ENCODE assay signal across 8 cellular contexts in the genomic region with DNA sequence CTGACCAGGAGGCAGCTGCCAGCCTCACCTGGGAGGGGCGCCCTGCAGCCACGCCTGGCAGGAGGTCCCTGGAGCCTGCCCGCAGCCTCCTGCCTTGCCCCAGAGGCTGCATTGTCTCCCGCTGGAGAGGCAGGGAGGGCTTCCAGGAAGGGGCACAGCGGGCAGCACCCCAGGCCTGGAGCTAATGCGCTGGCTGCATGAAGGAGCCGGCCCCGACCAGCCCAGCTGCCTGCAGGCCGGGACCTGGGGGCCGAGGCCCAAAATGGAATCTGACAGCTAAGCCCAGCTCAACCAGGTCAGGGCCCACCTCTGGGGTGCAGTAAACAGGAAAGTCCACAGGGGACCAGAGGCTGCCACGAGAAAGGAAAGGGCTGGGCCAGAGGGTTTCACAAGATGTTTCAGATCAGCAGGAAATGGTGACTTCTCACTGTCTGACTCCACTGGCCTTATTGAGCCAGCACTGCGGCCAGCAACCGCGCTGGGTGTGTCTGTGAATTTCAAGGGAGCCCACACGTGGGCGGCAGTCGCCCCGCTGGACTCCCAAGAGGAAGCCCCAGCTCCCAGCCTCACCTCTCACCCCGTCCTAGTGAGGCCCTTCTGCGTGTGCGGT. TPM values are rescaled to one million over a fixed set of nuclear protein-coding genes. Genes with fewer than 3 reads are reported as not detected.
DNase-seq lines count a peak whose midpoint lies in the region; ATAC-seq and TF ChIP-seq lines count a peak whose summit lies in the region.

No MANE protein-coding gene starts in this region.

- H3K4me1 ChIP-seq in mammary epithelial cell (ENCODE audit: insufficient read depth, low read length), result peaks cover 20% of the 10 kb centered on the region

- intact Hi-C loops in mammary epithelial cell (cut with micrococcal nuclease), result loop anchor here (2.0 kb wide), 1 partner anchor 18 kb away; a partner anchor contains a TSS

- in situ Hi-C loops in mammary epithelial cell (cut with MboI; ENCODE audit: low sequenced_read_pairs in 2 of 2), result loop anchor here in 1 of 2 donors (5.0 kb wide), 1 partner anchor 53 kb away; no protein-coding TSS in a partner anchor

- H3K79me2 ChIP-seq in mammary epithelial cell (ENCODE audit: insufficient read depth, low read length), result no peaks in the 10 kb centered on the region

- no peak overlapping the region for H2AFZ ChIP-seq in mammary epithelial cell (ENCODE audit: low read depth, low read length)

- H3K4me3 ChIP-seq in mammary epithelial cell (replicated peaks in 1 of 3; ENCODE audit: insufficient read depth in 1 of 3, low read depth in 2 of 3, low read length in 3 of 3), result no peak overlapping the region

- H4K20me1 ChIP-seq in mammary epithelial cell (ENCODE audit: insufficient read depth, low read length), result no peaks in the 10 kb centered on the region

- no peak overlapping the region for H3K4me2 ChIP-seq in mammary epithelial cell (ENCODE audit: insufficient read depth, low read depth, low read length)

- H3K27ac ChIP-seq in mammary epithelial cell (ENCODE audit: insufficient read depth, low read depth, low read length), result no peak overlapping the region

- peak; percentile 74 for ATAC-seq in HG03108 (IDR thresholded peaks at IDR 0.05; ENCODE audit: unreplicated experiment)
- no peak for ATAC-seq in HG03039 (IDR thresholded peaks at IDR 0.05; ENCODE audit: unreplicated experiment)

- BruUV-seq in mammary epithelial cell (replicated peaks; lab: Mats Ljungman, UMichigan), result no TSS peak

- TF ChIP-seq CTCF in mammary epithelial cell (conservative IDR thresholded peaks at IDR 0.05 in 1 of 2, IDR thresholded peaks at IDR 0.05 in 1 of 2; ENCODE audit: extremely low read depth in 1 of 2, insufficient read depth in 1 of 2, low read depth in 1 of 2, low read length in 2 of 2), result no peak

- H3K27me3 ChIP-seq in mammary epithelial cell (ENCODE audit: insufficient read depth, low read length), result no peaks in the 10 kb centered on the region

- CTCF ChIA-PET in mammary epithelial cell (lab: Charles Lee; ENCODE audit: low non-redundant PET), result no interaction called here

- peak; percentile 64 for DNase-seq in EL
- peak; percentile 39 for DNase-seq in mammary epithelial cell
- peak; percentile 51 for DNase-seq in mucosa of gallbladder (ENCODE audit: low spot score)
- DNase-seq in DMS 273 (lab: John Stamatoyannopoulos, UW; ENCODE audit: unreplicated experiment), result no peak
- DNase-seq in NCI-H1417 treated with DMSO at 0.1 percent for 48 hours (lab: John Stamatoyannopoulos, UW), result no peak
- no peak for DNase-seq in Kasumi-1 (lab: John Stamatoyannopoulos, UW)

- H3K9me3 ChIP-seq in mammary epithelial cell (replicated peaks; ENCODE audit: insufficient read depth, low read length), result peaks cover 5% of the 10 kb centered on the region

- no peaks in the 10 kb centered on the region for H3K36me3 ChIP-seq in mammary epithelial cell (ENCODE audit: insufficient read depth, low read length)

- dilution Hi-C loops in mammary epithelial cell (cut with HindIII; ENCODE audit: low sequenced_read_pairs), result no loop called here

- no peak overlapping the region for H3K9ac ChIP-seq in mammary epithelial cell (ENCODE audit: insufficient read depth, low read length)

- WGBS in mammary epithelial cell (ENCODE audit: low coverage, missing lambda C conversion rate), result 90% methylated on average over 21 of the region's 21 CpGs

RNA-seq across cellular contexts. Expression of a gene that starts 18.6 kb away (rescaled TPM):
- total RNA-seq in mammary epithelial cell (100 to 1,000 TPM; 170 to 189 TPM), mucosa of gallbladder (51.6 TPM)
- polyA plus RNA-seq in mammary epithelial cell, result 17.6 TPM
- polyA minus RNA-seq in mammary epithelial cell, result 39.0 TPM

Comparison
In these comparisons a context has a peak if more than half of its experiments do, and no peak if none do; other contexts are left out.
1. DNase-seq: peak in EL (single experiment), mammary epithelial cell (single experiment) and mucosa of gallbladder (single experiment); none in DMS 273 (single experiment), NCI-H1417 treated with DMSO at 0.1 percent for 48 hours (single experiment) and Kasumi-1 (0 of 2).